ENCODE assay signal across 2 cellular contexts in the genomic region with DNA sequence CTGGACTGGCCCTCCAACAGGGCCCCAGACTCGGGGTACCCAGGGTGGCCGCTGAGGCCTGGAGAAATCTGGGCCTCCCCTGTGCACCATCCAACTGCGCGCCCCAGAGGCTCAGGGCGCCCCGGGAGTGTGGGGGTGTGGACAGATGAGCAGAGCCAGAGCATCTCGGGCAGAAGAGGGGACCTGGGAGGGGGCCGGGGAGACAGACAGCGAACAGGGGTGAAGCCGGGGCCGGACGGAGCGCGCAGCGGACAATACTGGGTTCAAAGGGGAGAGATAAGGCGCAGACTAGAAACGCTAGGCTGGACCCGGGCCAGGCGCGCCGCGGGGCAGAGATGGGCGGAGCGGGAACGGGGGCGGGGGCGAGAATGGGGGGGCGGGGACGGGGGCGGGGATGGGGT.
TF ChIP-seq lines count a peak whose summit lies in the region.

No MANE protein-coding gene starts in this region.

TF ChIP-seq in GM12878, 131 proteins besides CTCF, POLR2A, EP300 and RAD21 (continued from another document):
- peak; percentile 44 for TF ChIP-seq SMAD1 (IDR thresholded peaks at IDR 0.05; ENCODE audit: low read depth, partially characterized antibody)
- TF ChIP-seq NR2C1 (IDR thresholded peaks at IDR 0.05) = 0 out of 2 replicates have a peak, but pooled peaks have one; percentile 17
- TF ChIP-seq MLLT1 (IDR thresholded peaks at IDR 0.05) = 0 out of 2 replicates have a peak, but pooled peaks have one; percentile 24
- peak; percentile 38; the same call in 1 of the 2 replicates for TF ChIP-seq NBN (IDR thresholded peaks at IDR 0.05)

TF ChIP-seq in liver, 16 proteins besides CTCF, POLR2A, EP300 and RAD21 (continued from another document):
- TF ChIP-seq, protein P1, sequence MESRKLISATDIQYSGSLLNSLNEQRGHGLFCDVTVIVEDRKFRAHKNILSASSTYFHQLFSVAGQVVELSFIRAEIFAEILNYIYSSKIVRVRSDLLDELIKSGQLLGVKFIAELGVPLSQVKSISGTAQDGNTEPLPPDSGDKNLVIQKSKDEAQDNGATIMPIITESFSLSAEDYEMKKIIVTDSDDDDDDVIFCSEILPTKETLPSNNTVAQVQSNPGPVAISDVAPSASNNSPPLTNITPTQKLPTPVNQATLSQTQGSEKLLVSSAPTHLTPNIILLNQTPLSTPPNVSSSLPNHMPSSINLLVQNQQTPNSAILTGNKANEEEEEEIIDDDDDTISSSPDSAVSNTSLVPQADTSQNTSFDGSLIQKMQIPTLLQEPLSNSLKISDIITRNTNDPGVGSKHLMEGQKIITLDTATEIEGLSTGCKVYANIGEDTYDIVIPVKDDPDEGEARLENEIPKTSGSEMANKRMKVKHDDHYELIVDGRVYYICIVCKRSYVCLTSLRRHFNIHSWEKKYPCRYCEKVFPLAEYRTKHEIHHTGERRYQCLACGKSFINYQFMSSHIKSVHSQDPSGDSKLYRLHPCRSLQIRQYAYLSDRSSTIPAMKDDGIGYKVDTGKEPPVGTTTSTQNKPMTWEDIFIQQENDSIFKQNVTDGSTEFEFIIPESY (IDR thresholded peaks at IDR 0.05) = no peak
- TF ChIP-seq NR2F2 (IDR thresholded peaks at IDR 0.05) = peak; percentile 32
- peak; percentile 26 for TF ChIP-seq SP1 (IDR thresholded peaks at IDR 0.05)
- peak; percentile 49 to 67 for TF ChIP-seq RXRA (IDR thresholded peaks at IDR 0.05)
